ENCODE assay signal across 8 cellular contexts in genomic region chr19:49869484-49870308, GRCh38. TPM values are rescaled to one million over a fixed set of nuclear protein-coding genes. Genes with fewer than 3 reads are reported as not detected.
DNase-seq lines count a peak whose midpoint lies in the region; ATAC-seq, FAIRE-seq and TF ChIP-seq lines count a peak whose summit lies in the region.

No MANE protein-coding gene starts in this region.

- FAIRE-seq in GM12892 (lab: Jason Lieb, UNC): peak; percentile 98

- no peaks in the 10 kb centered on the region for H3K9me3 Mint-ChIP-seq in type B pancreatic cell

- peak overlapping the region; percentile 93 for H4K12ac ChIP-seq in trophoblast cell (ENCODE audit: low read depth, low read length)

- peak overlapping the region; percentile 72 for H3K4ac ChIP-seq in trophoblast cell (ENCODE audit: low read depth, low read length)

- intact Hi-C loops in adrenal gland (cut with DNase I): no loop called here
- intact Hi-C loops in heart left ventricle (cut with DNase I): loop anchor here in 6 of 10 donors (5.0 to 10.0 kb wide), 4 partner anchors 52 to 195 kb away; partner anchors contain the start of genes MED25 (in 4 of the 6), AP2A1 (in 2 of the 6) and PRMT1 (in 2 of the 6)

- H3K27me3 ChIP-seq in adrenal gland: no peaks in the 10 kb centered on the region
- H3K27me3 ChIP-seq in heart left ventricle: no peaks in the 10 kb centered on the region
- H3K27me3 ChIP-seq in trophoblast cell (ENCODE audit: insufficient read depth, low read length): no peaks in the 10 kb centered on the region

- no peak overlapping the region for H3K23ac ChIP-seq in trophoblast cell (ENCODE audit: low read length)

- TF ChIP-seq CTCF in adrenal gland (IDR thresholded peaks at IDR 0.05) (peak in 1 of 6 experiments; percentile 11), heart left ventricle (IDR thresholded peaks at IDR 0.05) (peak in 2 of 12 donors; percentile 12 to 33), type B pancreatic cell (conservative IDR thresholded peaks at IDR 0.05) (peak; percentile 24)

- peaks cover 39 to 59% of the 10 kb centered on the region in 2 donors for H3K4me1 ChIP-seq in adrenal gland (replicated peaks in 1 of 2)
- peaks cover 9 to 58% (median 44%) of the 10 kb centered on the region in 12 donors for H3K4me1 ChIP-seq in heart left ventricle
- peaks cover 15 to 23% of the 10 kb centered on the region in 2 experiments for H3K4me1 ChIP-seq in trophoblast cell (ENCODE audit: control insufficient read depth in 1 of 2, insufficient read depth in 2 of 2, low read length in 2 of 2)

- H3K36me3 ChIP-seq in adrenal gland (replicated peaks in 1 of 2) (peaks cover 0 to 7% of the 10 kb centered on the region in 2 donors), heart left ventricle (peaks cover 0 to 32% (median 6%) of the 10 kb centered on the region in 9 donors), trophoblast cell (ENCODE audit: control insufficient read depth in 1 of 2, insufficient read depth in 2 of 2, low read length in 2 of 2) (peaks cover 36% of the 10 kb centered on the region in 2 experiments)

- peaks cover 18% of the 10 kb centered on the region for H3K79me1 ChIP-seq in trophoblast cell (ENCODE audit: low read length)

- no peaks in the 10 kb centered on the region for H3K9me3 ChIP-seq in adrenal gland (replicated peaks in 1 of 3)
- H3K9me3 ChIP-seq in heart left ventricle: no peaks in the 10 kb centered on the region
- H3K9me3 ChIP-seq in trophoblast cell (ENCODE audit: insufficient read depth, low read depth, low read length): no peaks in the 10 kb centered on the region

- H2AFZ ChIP-seq in trophoblast cell (ENCODE audit: insufficient read depth, low read length, poor library complexity): peak overlapping the region; percentile 34

- peak overlapping the region; percentile 77 for H2AK5ac ChIP-seq in trophoblast cell (ENCODE audit: low read length)

- no peak overlapping the region for H3K4me3 Mint-ChIP-seq in type B pancreatic cell

- H3K18ac ChIP-seq in trophoblast cell (ENCODE audit: low read length): peak overlapping the region; percentile 70

- peaks cover 7% of the 10 kb centered on the region for H3K79me2 ChIP-seq in trophoblast cell (ENCODE audit: control insufficient read depth, insufficient read depth, low read length, poor library complexity)

- TF ChIP-seq POLR2A in GM12892 (IDR thresholded peaks at IDR 0.05; ENCODE audit: low read depth, low read length) (peak; percentile 34; the same call in 1 of the 2 replicates), adrenal gland (IDR thresholded peaks at IDR 0.05) (peak; percentile 62 to 89), heart left ventricle (IDR thresholded peaks at IDR 0.05) (peak; percentile 77 to 91)

- H3K4me2 ChIP-seq in trophoblast cell (ENCODE audit: low read length): peak overlapping the region; percentile 74

- no peaks in the 10 kb centered on the region for H3K27me3 Mint-ChIP-seq in type B pancreatic cell

- H3K9ac ChIP-seq in trophoblast cell (ENCODE audit: low read length): peak overlapping the region; percentile 65

- peak overlapping the region; percentile 89 for H3K14ac ChIP-seq in trophoblast cell (ENCODE audit: low read length)

- H3K4me1 Mint-ChIP-seq in type B pancreatic cell (ENCODE audit: unreplicated experiment): peaks cover 18% of the 10 kb centered on the region

- H2BK120ac ChIP-seq in trophoblast cell (ENCODE audit: insufficient read depth, low read length, poor library complexity): peak overlapping the region; percentile 22

- H4K8ac ChIP-seq in trophoblast cell (ENCODE audit: low read depth, low read length): peak overlapping the region; percentile 80

- H4K91ac ChIP-seq in trophoblast cell (ENCODE audit: low read depth, low read length): peak overlapping the region; percentile 86

- H2BK12ac ChIP-seq in trophoblast cell (ENCODE audit: low read length): peak overlapping the region; percentile 3

- H2BK5ac ChIP-seq in trophoblast cell (ENCODE audit: low read depth, low read length, poor library complexity): peak overlapping the region; percentile 39

- peak overlapping the region; percentile 83 to 98 (median 94) for H3K27ac ChIP-seq in adrenal gland
- peak overlapping the region; percentile 83 to 98 (median 94) for H3K27ac ChIP-seq in heart left ventricle
- peak overlapping the region; percentile 89 for H3K27ac ChIP-seq in trophoblast cell (ENCODE audit: low read depth, low read length)

- DNase-seq in GM12892 (ENCODE audit: insufficient read length) (peak; percentile 82), NCI-H1436 treated with DMSO at 0.1 percent for 48 hours (lab: John Stamatoyannopoulos, UW) (peak; percentile 100), T follicular helper cell (ENCODE audit: low read depth) (peak; percentile 83), adrenal gland (peak; percentile 96 to 99 (median 97)), heart left ventricle (peak; percentile 97), trophoblast cell (peak; percentile 99 to 100), type B pancreatic cell (ENCODE audit: extremely low spot score, unreplicated experiment) (peak; percentile 97)

- ATAC-seq in HG02840 (IDR thresholded peaks at IDR 0.05; ENCODE audit: low FRiP score, unreplicated experiment): peak; percentile 64
- ATAC-seq in heart left ventricle: peak; percentile 80 to 91 (median 86)

- peaks cover 7% of the 10 kb centered on the region for H3K36me3 Mint-ChIP-seq in type B pancreatic cell

- peak overlapping the region in 2 of 4 donors; percentile 12 to 70 for H3K4me3 ChIP-seq in adrenal gland
- H3K4me3 ChIP-seq in heart left ventricle: peak overlapping the region; percentile 36 to 79 (median 60)
- H3K4me3 ChIP-seq in trophoblast cell (ENCODE audit: low read depth, low read length): peak overlapping the region; percentile 76

- H3K27ac Mint-ChIP-seq in type B pancreatic cell: peak overlapping the region; percentile 88

- WGBS in adrenal gland, 4 donors: 1% methylated on average over 22 to 67 of the region's 67 CpGs
- 1% methylated on average over 43 to 67 of the region's 67 CpGs for WGBS in heart left ventricle, 4 donors
- no CpG with 5 or more reads among the region's 67 CpGs for WGBS in trophoblast cell (ENCODE audit: extremely low coverage, insufficient coverage, insufficient read length)

RNA-seq across cellular contexts. Expression of gene PNKP, which starts 2.3 kb away (rescaled TPM):
- 38.9 TPM for polyA plus RNA-seq in GM12892 (2012; ENCODE audit: missing spikeins)
- 100 to 1,000 TPM in 4 of 8 donors, 10 to 100 TPM in 4; 49.3 to 199 (median 100) TPM for total RNA-seq in adrenal gland
- polyA plus RNA-seq in adrenal gland: 100 to 1,000 TPM in 2 of 3 donors, 10 to 100 TPM in 1; 40.7 to 344 (median 202) TPM
- total RNA-seq in heart left ventricle: 10 to 100 TPM; 26.6 to 57.0 (median 36.8) TPM
- 10 to 100 TPM; 32.7 to 54.7 TPM for polyA plus RNA-seq in heart left ventricle
- 43.8 and 44.8 TPM in 2 replicates for polyA plus RNA-seq in trophoblast cell (2013)
- total RNA-seq in type B pancreatic cell (ENCODE audit: low replicate concordance): 72.3 and 125 TPM in 2 replicates

RNA-seq across cellular contexts. Expression of gene AKT1S1, which starts 7.5 kb away (rescaled TPM):
- 11.7 TPM for polyA plus RNA-seq in GM12892 (2012; ENCODE audit: missing spikeins)
- total RNA-seq in adrenal gland (10 to 100 TPM; 25.7 to 70.3 (median 45.7) TPM), heart left ventricle (10 to 100 TPM; 25.3 to 46.0 (median 31.2) TPM), type B pancreatic cell (ENCODE audit: low replicate concordance) (35.8 and 40.1 TPM in 2 replicates)
- polyA plus RNA-seq in adrenal gland (10 to 100 TPM; 66.0 to 89.6 (median 75.8) TPM), heart left ventricle (10 to 100 TPM; 41.9 to 55.1 TPM)
- polyA plus RNA-seq in trophoblast cell (2013): 142 and 143 TPM in 2 replicates

RNA-seq across cellular contexts. Expression of gene TBC1D17, which starts 7.8 kb away (rescaled TPM):
- polyA plus RNA-seq in GM12892 (2012; ENCODE audit: missing spikeins): 31.9 TPM
- total RNA-seq in adrenal gland (100 to 1,000 TPM in 1 of 8 donors, 10 to 100 TPM in 7; 33.5 to 103 (median 51.4) TPM), heart left ventricle (10 to 100 TPM; 30.1 to 54.8 (median 39.8) TPM), type B pancreatic cell (ENCODE audit: low replicate concordance) (33.9 and 45.9 TPM in 2 replicates)
- polyA plus RNA-seq in adrenal gland (100 to 1,000 TPM in 2 of 3 donors, 10 to 100 TPM in 1; 22.4 to 198 (median 113) TPM), heart left ventricle (10 to 100 TPM; 30.7 to 35.9 TPM)
- polyA plus RNA-seq in trophoblast cell (2013): 38.8 and 40.1 TPM in 2 replicates

RNA-seq across cellular contexts. Expression of gene PTOV1, which starts 18.7 kb away (rescaled TPM):
- polyA plus RNA-seq in GM12892 (2012; ENCODE audit: missing spikeins): 44.7 TPM
- total RNA-seq in adrenal gland (100 to 1,000 TPM; 163 to 568 (median 275) TPM), heart left ventricle (100 to 1,000 TPM in 1 of 9 donors, 10 to 100 TPM in 8; 70.9 to 109 (median 91.5) TPM), type B pancreatic cell (ENCODE audit: low replicate concordance) (248 and 388 TPM in 2 replicates)
- polyA plus RNA-seq in adrenal gland (100 to 1,000 TPM in 2 of 3 donors, 10 to 100 TPM in 1; 78.7 to 620 (median 409) TPM), heart left ventricle (100 to 1,000 TPM in 1 of 2 donors, 10 to 100 TPM in 1; 85.9 to 135 TPM)
- polyA plus RNA-seq in trophoblast cell (2013): 233 and 241 TPM in 2 replicates

RNA-seq across cellular contexts. Expression of gene IL4I1, which starts 27.0 kb away (rescaled TPM):
- polyA plus RNA-seq in GM12892 (2012; ENCODE audit: missing spikeins): 75.8 TPM
- total RNA-seq in adrenal gland: 1 to 10 TPM in 5 of 8 donors, under 1 TPM in 3; 0.18 to 2.1 (median 1.2) TPM
- 1 to 10 TPM in 2 of 3 donors, under 1 TPM in 1; 0.33 to 3.2 (median 2.1) TPM for polyA plus RNA-seq in adrenal gland
- 10 to 100 TPM in 2 of 9 donors, under 1 TPM in 4, not detected in 3; 0.27 to 21.6 (median 0.64) TPM for total RNA-seq in heart left ventricle
- under 1 TPM in 1 of 2 donors, not detected in 1; 0.30 TPM for polyA plus RNA-seq in heart left ventricle
- polyA plus RNA-seq in trophoblast cell (2013): 0.30 and 0.33 TPM in 2 replicates
- total RNA-seq in type B pancreatic cell (ENCODE audit: low replicate concordance): 0.58 and 0.74 TPM in 2 replicates

Comparison
In these comparisons a context has a peak if more than half of its experiments do, and no peak if none do; other contexts are left out.
1. POLR2A ChIP-seq: peak in every context shown above with its lines; median percentile 84 in heart left ventricle; 76 in adrenal gland; 34 in GM12892.
2. intact Hi-C loops: an anchor here in heart left ventricle (5.0 to 10.0 kb wide); none called in adrenal gland.